23 cellular contexts compared by ENCODE assay signal in genomic region chr13:59299584-59299983, GRCh38.
"Had no signal": no experiment of that assay in that cellular context is flagged by ENCODE, and none has a peak within 500 bp of the region (broad histone marks: within the 10 kb centered on the region; RNA-seq: fewer than 3 reads in every experiment).

No MANE protein-coding gene starts in this region.

- H3K4me1 ChIP-seq: adrenal gland, breast epithelium, colonic mucosa had no signal

- H3K9me3 ChIP-seq: adrenal gland, colonic mucosa, MG63 had no signal

- ATAC-seq: activated CD4-positive, CD25-positive, alpha-beta regulatory T cell treated with anti-CD3 and anti-CD28 coated beads, Interleukin-2, amount 50 U/mL, for 24 hours; activated CD8-positive, alpha-beta T cell treated with anti-CD3 and anti-CD28 coated beads for 36 hours; activated T-cell treated with anti-CD3 and anti-CD28 coated beads, Interleukin-2, amount 50 U/mL, for 72 hours had no signal

- H3K36me3 ChIP-seq: adrenal gland, breast epithelium, colonic mucosa, MG63 had no signal

- DNase-seq: activated CD4-positive, alpha-beta T cell treated with anti-CD3 and anti-CD28 coated beads for 4 hours; activated CD8-positive, alpha-beta memory T cell treated with anti-CD3 and anti-CD28 coated beads, Interleukin-2, amount 50 U/mL, for 4 hours; activated CD8-positive, alpha-beta T cell treated with anti-CD3 and anti-CD28 coated beads for 36 hours; activated gamma-delta T cell treated with Interleukin-2 at 50 U/mL for 16 hours; activated naive CD4-positive, alpha-beta T cell treated with anti-CD3 and anti-CD28 coated beads, Interleukin-2, amount 50 U/mL, for 16 hours; activated naive CD8-positive, alpha-beta T cell treated with anti-CD3 and anti-CD28 coated beads, Interleukin-2, amount 10 ng/mL, durations not matched to agents 7 days and 5 days; activated T-cell treated with anti-CD3 and anti-CD28 coated beads, Interleukin-2, amount 50 U/mL, for 72 hours; adrenal gland; aorta; caudate nucleus; colonic mucosa; MG63; NCI-H1048; NCI-H146; NCI-H187 treated with DMSO at 0.1 percent for 48 hours; NCI-H2081 treated with DMSO at 0.1 percent for 48 hours; NCI-H446; NCI-H524; SIG-M5 had no signal

- H3K27ac ChIP-seq: adrenal gland, breast epithelium, colonic mucosa, KMS-11, SK-N-MC had no signal

- H3K4me3 ChIP-seq: adrenal gland, breast epithelium, colonic mucosa, MG63, SK-N-MC had no signal

- H3K27me3 ChIP-seq: adrenal gland, breast epithelium, colonic mucosa, MG63 had no signal
